In the genomic region with DNA sequence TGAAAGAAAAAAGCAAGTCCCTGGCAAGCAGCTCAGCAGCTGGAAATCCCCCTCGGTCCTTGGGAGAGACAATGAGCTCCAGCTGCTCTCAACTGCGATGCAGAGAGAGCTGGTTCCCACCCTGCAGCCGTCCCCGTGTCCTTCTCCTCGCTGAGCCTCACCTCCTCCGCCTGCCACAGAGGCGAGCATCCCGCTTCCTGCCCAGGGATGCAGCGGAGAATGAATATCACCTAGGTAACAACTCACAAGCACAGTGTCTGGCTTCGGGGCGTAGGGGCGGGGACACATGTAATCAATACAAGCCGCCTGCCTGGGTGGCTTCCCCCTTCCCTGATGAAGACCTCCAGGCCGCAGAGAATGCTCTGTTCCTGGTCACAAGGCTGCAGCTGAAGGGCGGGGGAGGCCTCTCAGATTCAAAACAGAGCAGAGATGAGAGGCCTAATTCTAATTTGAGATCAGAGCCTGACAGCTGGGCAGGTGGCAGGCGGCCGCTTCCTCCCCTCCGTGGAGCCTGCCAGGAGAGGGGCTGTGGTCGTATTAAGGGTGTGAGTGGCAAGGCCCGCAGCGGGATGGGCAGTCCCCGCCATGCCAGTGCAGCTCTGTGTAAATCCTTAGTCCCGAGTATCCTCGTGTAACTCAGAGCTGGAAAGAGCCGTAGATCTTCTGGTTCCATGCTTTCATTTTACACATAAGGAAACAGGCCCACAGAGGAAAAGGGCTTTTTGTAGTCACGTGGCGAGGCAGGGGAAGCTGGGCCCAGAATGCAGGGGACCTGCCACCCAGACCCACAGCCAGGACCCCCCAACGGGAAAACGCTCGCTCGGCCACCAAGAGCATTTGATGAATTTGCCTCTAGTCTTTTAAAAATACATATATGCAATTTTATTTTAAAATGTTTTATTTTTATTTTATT, we compare ENCODE assay signal across 11 cellular contexts. TPM values are rescaled to one million over a fixed set of nuclear protein-coding genes. Genes with fewer than 3 reads are reported as not detected.
A peak's percentile ranks its signal among the peaks of the same experiment; 100 is the strongest.
DNase-seq lines count a peak whose midpoint lies in the region; ATAC-seq and TF ChIP-seq lines count a peak whose summit lies in the region.
"Had no signal": no experiment of that assay in that cellular context is flagged by ENCODE, and none has a peak within 500 bp of the region (broad histone marks: within the 10 kb centered on the region; RNA-seq: fewer than 3 reads in every experiment).

No MANE protein-coding gene starts in this region.

- H3K27me3 ChIP-seq in foreskin keratinocyte, result no peaks in the 10 kb centered on the region

- H3K4me1 Mint-ChIP-seq in effector memory CD8-positive, alpha-beta T cell (ENCODE audit: low read depth in 2 of 2), result peaks cover 30 to 31% of the 10 kb centered on the region in 2 donors

- no peaks in the 10 kb centered on the region for H3K4me1 ChIP-seq in foreskin keratinocyte

- H3K27me3 Mint-ChIP-seq in effector memory CD8-positive, alpha-beta T cell, result no peaks in the 10 kb centered on the region

- no peaks in the 10 kb centered on the region for H3K9me3 Mint-ChIP-seq in effector memory CD8-positive, alpha-beta T cell

- DNase-seq in DMS 273 (lab: John Stamatoyannopoulos, UW; ENCODE audit: unreplicated experiment), result peak; percentile 58
- no peak for DNase-seq in DMS 273 treated with DMSO at 0.1 percent for 48 hours (lab: John Stamatoyannopoulos, UW)
- peak; percentile 82 for DNase-seq in NCI-H2227 (lab: John Stamatoyannopoulos, UW; ENCODE audit: unreplicated experiment)
- no peak for DNase-seq in effector memory CD8-positive, alpha-beta T cell
- DNase-seq in putamen (ENCODE audit: low spot score), result peak; percentile 20
- DNase-seq in foreskin keratinocyte, result no peak
- no peak for DNase-seq in posterior vena cava (ENCODE audit: low spot score)

- H3K36me3 Mint-ChIP-seq in effector memory CD8-positive, alpha-beta T cell (ENCODE audit: insufficient read depth), result peaks cover 7% of the 10 kb centered on the region

- no peak overlapping the region for H3K27ac ChIP-seq in foreskin keratinocyte
- H3K27ac ChIP-seq: 22Rv1, thoracic aorta had no signal

- TF ChIP-seq CTCF in foreskin keratinocyte (conservative IDR thresholded peaks at IDR 0.05), result no peak

- intact Hi-C loops in posterior vena cava (cut with DNase I), result no loop called here

- H3K4me3 Mint-ChIP-seq in effector memory CD8-positive, alpha-beta T cell, result peak overlapping the region; percentile 65 to 74

- ATAC-seq in HG02852 (IDR thresholded peaks at IDR 0.05; ENCODE audit: unreplicated experiment) (peak; percentile 52), foreskin keratinocyte (no peak)
- peak; percentile 31 for ATAC-seq in effector memory CD8-positive, alpha-beta T cell (replicated peaks)

- H3K27ac Mint-ChIP-seq in effector memory CD8-positive, alpha-beta T cell, result peak overlapping the region; percentile 86 to 92

RNA-seq across cellular contexts. Expression of gene ZDHHC19, which starts 24.3 kb away (rescaled TPM):
- total RNA-seq in foreskin keratinocyte, result not detected in 2 replicates
- polyA plus RNA-seq in foreskin keratinocyte, result not detected in 2 replicates
- total RNA-seq in posterior vena cava, result 1 to 10 TPM in 1 of 2 donors, under 1 TPM in 1; 0.52 to 2.1 TPM
- total RNA-seq: glomerular endothelial cell had no signal

RNA-seq across cellular contexts. Expression of gene SLC51A, which starts 29.4 kb away (rescaled TPM):
- total RNA-seq in foreskin keratinocyte (not detected in 2 replicates), posterior vena cava (not detected)
- polyA plus RNA-seq in foreskin keratinocyte, result not detected in 2 replicates
- total RNA-seq: glomerular endothelial cell, thoracic aorta had no signal

Comparison
In these comparisons a context has a peak if more than half of its experiments do, and no peak if none do; other contexts are left out.
1. DNase-seq: peak in DMS 273 (single experiment), NCI-H2227 (single experiment) and putamen (single experiment); none in DMS 273 treated with DMSO at 0.1 percent for 48 hours (single experiment), effector memory CD8-positive, alpha-beta T cell (0 of 3), foreskin keratinocyte (0 of 2) and posterior vena cava (single experiment).